In genomic region chr6:156687875-156688549, GRCh38 we compare ENCODE assay signal across 8 cellular contexts.
A peak's percentile ranks its signal among the peaks of the same experiment; 100 is the strongest.
DNase-seq lines count a peak whose midpoint lies in the region; ATAC-seq, FAIRE-seq and TF ChIP-seq lines count a peak whose summit lies in the region.

No MANE protein-coding gene starts in this region.

- H3K4me3 ChIP-seq in PC-3 (ENCODE audit: low read length) (peak overlapping the region; percentile 91), HepG2 (replicated peaks in 1 of 3; ENCODE audit: insufficient read depth in 1 of 3, low read depth in 2 of 3, low read length in 3 of 3) (peak overlapping the region; percentile 39 to 75 (median 62)), testis (peak overlapping the region; percentile 65 to 75)

- POLR2A ChIA-PET in PC-3 (lab: Charles Lee; ENCODE audit: unreplicated experiment) = no interaction called here
- POLR2A ChIA-PET in HepG2 (lab: Yijun Ruan, JAX) = interaction anchor here (1.1 kb wide), 1 partner anchor 89 kb away, joined by 8 read pairs; the partner anchor contains the start of gene ARID1B

- H3K27ac ChIP-seq in PC-3 (ENCODE audit: low read length) = peak overlapping the region; percentile 52
- H3K27ac ChIP-seq in HepG2 (ENCODE audit: extremely low read length, insufficient read depth, low read length) = no peak overlapping the region
- peak overlapping the region; percentile 90 to 91 for H3K27ac ChIP-seq in testis

- TF ChIP-seq CTCF in PC-3 (conservative IDR thresholded peaks at IDR 0.05; ENCODE audit: low read depth, low read length) (no peak), HepG2 (CRISPR knock-in tag; IDR thresholded peaks at IDR 0.05) (no peak), testis (IDR thresholded peaks at IDR 0.05) (no peak)

- 53% methylated on average over 20 of the region's 20 CpGs for WGBS in HepG2 (ENCODE audit: low lambda C conversion rate)
- 0 to 1% methylated on average over 18 to 20 of the region's 20 CpGs for WGBS in testis, 2 donors

- peak overlapping the region; percentile 99 for H3K4me2 ChIP-seq in PC-3 (ENCODE audit: low read length)
- H3K4me2 ChIP-seq in HepG2 (ENCODE audit: low read depth, low read length) = peak overlapping the region; percentile 92

- peak; percentile 48 for ATAC-seq in PC-3
- ATAC-seq in HepG2 = peak; percentile 16
- no peak for ATAC-seq in HG03045 (IDR thresholded peaks at IDR 0.05; ENCODE audit: unreplicated experiment)

- no peaks in the 10 kb centered on the region for H3F3A ChIP-seq in PC-3 (ENCODE audit: low read length, unreplicated experiment)

- H4K20me1 ChIP-seq in PC-3 (ENCODE audit: low read length) = no peaks in the 10 kb centered on the region
- H4K20me1 ChIP-seq in HepG2 (ENCODE audit: insufficient read depth, low read length) = no peaks in the 10 kb centered on the region

- H3K9me3 ChIP-seq in PC-3 (ENCODE audit: low read length) = no peaks in the 10 kb centered on the region
- no peaks in the 10 kb centered on the region for H3K9me3 ChIP-seq in HepG2 (ENCODE audit: low read length)
- H3K9me3 ChIP-seq in testis = no peaks in the 10 kb centered on the region

- H2AFZ ChIP-seq in PC-3 (ENCODE audit: low read length) (peak overlapping the region; percentile 100), HepG2 (ENCODE audit: low read length) (peak overlapping the region; percentile 7)

- intact Hi-C loops in PC-3 (cut with micrococcal nuclease) (loop anchor here (1.0 to 10.0 kb wide), 5 partner anchors 33 to 333 kb away; partner anchors contain the start of gene ARID1B), HepG2 (cut with micrococcal nuclease; ENCODE audit: unreplicated experiment) (loop anchor here (2.0 kb wide), 1 partner anchor 33 kb away; no protein-coding TSS in a partner anchor), testis (cut with DNase I; ENCODE audit: low total_unique reads) (loop anchor here (2.0 to 5.0 kb wide), 2 partner anchors 31 to 89 kb away; partner anchors contain the start of gene ARID1B)

- H3K79me2 ChIP-seq in PC-3 (ENCODE audit: low read length) (no peaks in the 10 kb centered on the region), HepG2 (ENCODE audit: insufficient read depth, low read length) (no peaks in the 10 kb centered on the region)

- DNase-seq in stimulated activated CD4-positive, alpha-beta T cell treated with anti-CD3 and anti-CD28 coated beads, Interleukin-12 subunit alpha, Interleukin-12 subunit beta, amount 100 ng/mL, for 4 hours = peak; percentile 3
- DNase-seq in stimulated activated CD4-positive, alpha-beta T cell treated with anti-CD3 and anti-CD28 coated beads, Interleukin-4, amount 100 ng/mL, for 4 hours = no peak
- DNase-seq in PC-3 (peak; percentile 44), dermis blood vessel endothelial cell (peak; percentile 62), HepG2 (ENCODE audit: low spot score) (no peak), testis (peak; percentile 51), NCI-H1048 (lab: John Stamatoyannopoulos, UW) (no peak)

- no peaks in the 10 kb centered on the region for H3K36me3 ChIP-seq in PC-3 (ENCODE audit: low read depth, low read length)
- H3K36me3 ChIP-seq in HepG2 (replicated peaks in 1 of 2; ENCODE audit: control insufficient read depth in 1 of 2, insufficient read depth in 2 of 2, low read length in 2 of 2) = no peaks in the 10 kb centered on the region
- H3K36me3 ChIP-seq in testis (ENCODE audit: low read depth, missing control alignments) = no peaks in the 10 kb centered on the region

- no peak for FAIRE-seq in HepG2 (lab: Jason Lieb, UNC)

- TF ChIP-seq EP300 in HepG2 (IDR thresholded peaks at IDR 0.05; ENCODE audit: low read depth in 2 of 2, low read length in 2 of 2) (no peak), HepG2 (CRISPR knock-in tag; IDR thresholded peaks at IDR 0.05; ENCODE audit: borderline replicate concordance) (no peak)

- TF ChIP-seq POLR2A in HepG2 (IDR thresholded peaks at IDR 0.05; ENCODE audit: insufficient read depth in 1 of 2, low read depth in 2 of 2, low read length in 2 of 2) = no peak
- TF ChIP-seq POLR2A in testis (IDR thresholded peaks at IDR 0.05) = no peak

- no peaks in the 10 kb centered on the region for H3K9me2 ChIP-seq in PC-3 (replicated peaks; ENCODE audit: low read length)

- CTCF ChIA-PET in PC-3 (lab: Charles Lee) (interaction anchor here (0.6 kb wide), 1 partner anchor 123 kb away, joined by 3 read pairs; no protein-coding TSS in a partner anchor), HepG2 (lab: Yijun Ruan, JAX; ENCODE audit: low intra/inter-chr PET ratio, low total read pairs) (no interaction called here)

- TSS peak; percentile 64 for BruUV-seq in PC-3 (replicated peaks; lab: Mats Ljungman, UMichigan)
- no TSS peak for BruUV-seq in HepG2 (replicated peaks; lab: Mats Ljungman, UMichigan)

- H3K4me1 ChIP-seq in PC-3 (ENCODE audit: insufficient read depth, low read length) = peaks cover 16% of the 10 kb centered on the region
- peaks cover 18% of the 10 kb centered on the region for H3K4me1 ChIP-seq in HepG2 (ENCODE audit: insufficient read depth, low read length)
- H3K4me1 ChIP-seq in testis = peaks cover 4% of the 10 kb centered on the region

- no peak for TF ChIP-seq RAD21 in HepG2 (CRISPR knock-in tag; IDR thresholded peaks at IDR 0.05)

- in situ Hi-C loops in HepG2 (cut with HindIII; ENCODE audit: extremely low pct_ligation_motif_present, low pct_unique_long_range_greater_than_20kb) = loop anchor here (5.0 kb wide), 1 partner anchor 84 kb away; no protein-coding TSS in a partner anchor

- H3K27me3 ChIP-seq in PC-3 (ENCODE audit: low read length) = no peaks in the 10 kb centered on the region
- H3K27me3 ChIP-seq in HepG2 (ENCODE audit: control insufficient read depth in 1 of 2, insufficient read depth in 2 of 2, low read length in 2 of 2) = peaks cover 0 to 26% of the 10 kb centered on the region in 2 experiments; a peak in 3 of 5 replicates
- no peaks in the 10 kb centered on the region for H3K27me3 ChIP-seq in testis

- H3K9ac ChIP-seq in PC-3 (ENCODE audit: low read length) (peak overlapping the region; percentile 77), HepG2 (ENCODE audit: insufficient read depth, low read depth, low read length) (no peak overlapping the region)

TF ChIP-seq in HepG2, 621 proteins besides CTCF, POLR2A, EP300 and RAD21 (continues in another document):
- TF ChIP-seq SMAD9 (CRISPR knock-in tag; IDR thresholded peaks at IDR 0.05) (no peak), HCFC1 (IDR thresholded peaks at IDR 0.05; ENCODE audit: low read depth, low read length) (no peak), CEBPG (CRISPR knock-in tag; IDR thresholded peaks at IDR 0.05) (no peak), KDM4B (CRISPR knock-in tag; IDR thresholded peaks at IDR 0.05) (0 out of 2 replicates have a peak, but pooled peaks have one; percentile 4), ZNF605 (CRISPR knock-in tag; IDR thresholded peaks at IDR 0.05) (peak; percentile 41; the same call in 1 of the 2 replicates), ZMYM3 (CRISPR knock-in tag; IDR thresholded peaks at IDR 0.05) (0 out of 2 replicates have a peak, but pooled peaks have one; percentile 58), ZFX (CRISPR knock-in tag; IDR thresholded peaks at IDR 0.05; ENCODE audit: low read depth) (peak; percentile 30; the same call in 1 of the 2 replicates), GFI1 (CRISPR knock-in tag; IDR thresholded peaks at IDR 0.05; ENCODE audit: borderline replicate concordance) (0 out of 2 replicates have a peak, but pooled peaks have one; percentile 5), SMAD1 (CRISPR knock-in tag; IDR thresholded peaks at IDR 0.05; ENCODE audit: borderline replicate concordance, low read depth) (0 out of 2 replicates have a peak, but pooled peaks have one; percentile 20), MIXL1 (CRISPR knock-in tag; IDR thresholded peaks at IDR 0.05) (no peak), ZKSCAN8 (CRISPR knock-in tag; IDR thresholded peaks at IDR 0.05; ENCODE audit: borderline replicate concordance) (peak; percentile 94), ZBTB33 (CRISPR knock-in tag; IDR thresholded peaks at IDR 0.05) (peak; percentile 13; the same call in 1 of the 2 replicates), ZFP36L1 (CRISPR knock-in tag; IDR thresholded peaks at IDR 0.05) (0 out of 2 replicates have a peak, but pooled peaks have one; percentile 9), ZNF232 (CRISPR knock-in tag; IDR thresholded peaks at IDR 0.05; ENCODE audit: borderline replicate concordance) (0 out of 2 replicates have a peak, but pooled peaks have one; percentile 32), EZH2 (conservative IDR thresholded peaks at IDR 0.05; ENCODE audit: low read depth, low read length) (peak; percentile 47; the same call in 1 of the 2 replicates), FOXC1 (CRISPR knock-in tag; IDR thresholded peaks at IDR 0.05; ENCODE audit: borderline replicate concordance) (peak; percentile 44; the same call in 1 of the 2 replicates), FOSL1 (CRISPR knock-in tag; IDR thresholded peaks at IDR 0.05; ENCODE audit: borderline replicate concordance) (no peak), NFKB2 (CRISPR knock-in tag; IDR thresholded peaks at IDR 0.05; ENCODE audit: borderline replicate concordance) (0 out of 2 replicates have a peak, but pooled peaks have one; percentile 16), MAZ (IDR thresholded peaks at IDR 0.05; ENCODE audit: borderline replicate concordance, low read depth, low read length) (peak; percentile 14; the same call in 1 of the 2 replicates), MAZ (CRISPR knock-in tag; IDR thresholded peaks at IDR 0.05; ENCODE audit: low read depth) (no peak)
- TF ChIP-seq, protein P1, sequence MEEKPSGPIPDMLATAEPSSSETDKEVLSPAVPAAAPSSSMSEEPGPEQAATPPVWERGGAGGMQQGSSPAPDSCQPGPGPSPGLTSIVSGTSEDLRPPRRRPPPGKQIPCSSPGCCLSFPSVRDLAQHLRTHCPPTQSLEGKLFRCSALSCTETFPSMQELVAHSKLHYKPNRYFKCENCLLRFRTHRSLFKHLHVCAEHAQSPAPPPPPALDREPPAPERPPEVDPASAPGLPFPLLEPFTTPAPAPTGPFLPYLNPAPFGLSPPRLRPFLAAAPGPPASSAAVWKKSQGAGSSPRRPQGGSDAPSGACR (CRISPR knock-in tag; IDR thresholded peaks at IDR 0.05) = no peak

Comparison
In these comparisons a context has a peak if more than half of its experiments do, and no peak if none do; other contexts are left out.
1. DNase-seq: peak in stimulated activated CD4-positive, alpha-beta T cell treated with anti-CD3 and anti-CD28 coated beads, Interleukin-12 subunit alpha, Interleukin-12 subunit beta, amount 100 ng/mL, for 4 hours (single experiment), PC-3 (single experiment), dermis blood vessel endothelial cell (single experiment) and testis (single experiment); none in stimulated activated CD4-positive, alpha-beta T cell treated with anti-CD3 and anti-CD28 coated beads, Interleukin-4, amount 100 ng/mL, for 4 hours (0 of 2), HepG2 (single experiment) and NCI-H1048 (single experiment).
2. Peak in every context shown above with its lines, with median percentiles within 50 percentile points of each other: H3K4me3 ChIP-seq.